Comparison of ENCODE assay signal across 8 cellular contexts in genomic region chr4:56048621-56049427, GRCh38.
DNase-seq lines count a peak whose midpoint lies in the region; ATAC-seq and TF ChIP-seq lines count a peak whose summit lies in the region.

No MANE protein-coding gene starts in this region.

- H3K9me3 Mint-ChIP-seq in activated T-helper 17 cell treated with anti-CD3 and anti-CD28 coated beads, Interleukin-2, amount 50 U/mL, for 72 hours: no peaks in the 10 kb centered on the region

- peak overlapping the region; percentile 44 for H3K4me3 Mint-ChIP-seq in activated T-helper 17 cell treated with anti-CD3 and anti-CD28 coated beads, Interleukin-2, amount 50 U/mL, for 72 hours

- no peak overlapping the region for H3K27ac Mint-ChIP-seq in activated T-helper 17 cell treated with anti-CD3 and anti-CD28 coated beads, Interleukin-2, amount 50 U/mL, for 72 hours

- no peaks in the 10 kb centered on the region for H3K36me3 Mint-ChIP-seq in activated T-helper 17 cell treated with anti-CD3 and anti-CD28 coated beads, Interleukin-2, amount 50 U/mL, for 72 hours (ENCODE audit: low read depth)

- TF ChIP-seq POLR2A in vagina (IDR thresholded peaks at IDR 0.05): no peak

- H3K36me3 ChIP-seq in neutrophil (no peaks in the 10 kb centered on the region), vagina (no peaks in the 10 kb centered on the region)

- peaks cover 16 to 17% of the 10 kb centered on the region in 2 experiments for H3K4me1 ChIP-seq in neutrophil (ENCODE audit: control insufficient read depth in 1 of 2, insufficient read depth in 1 of 2, low read depth in 1 of 2, low read length in 1 of 2)
- peaks cover 16% of the 10 kb centered on the region for H3K4me1 ChIP-seq in vagina

- peaks cover 5% of the 10 kb centered on the region for H3K4me1 Mint-ChIP-seq in activated T-helper 17 cell treated with anti-CD3 and anti-CD28 coated beads, Interleukin-2, amount 50 U/mL, for 72 hours

- H3K27ac ChIP-seq in neutrophil: no peak overlapping the region
- H3K27ac ChIP-seq in vagina: peak overlapping the region; percentile 37

- intact Hi-C loops in vagina (cut with DNase I): no loop called here

- H3K27me3 Mint-ChIP-seq in activated T-helper 17 cell treated with anti-CD3 and anti-CD28 coated beads, Interleukin-2, amount 50 U/mL, for 72 hours: peaks cover 38% of the 10 kb centered on the region

- H3K4me3 ChIP-seq in neutrophil (ENCODE audit: low read depth in 1 of 2, low read length in 1 of 2): peak overlapping the region; percentile 18 to 33
- H3K4me3 ChIP-seq in vagina: peak overlapping the region; percentile 44 to 60

- DNase-seq in DMS53 (lab: John Stamatoyannopoulos, UW): peak; percentile 83
- DNase-seq in NOMO-1 (lab: John Stamatoyannopoulos, UW; ENCODE audit: unreplicated experiment in 2 of 2): peak; percentile 29 to 52
- DNase-seq in germinal center (ENCODE audit: low spot score): peak; percentile 77
- DNase-seq in vagina (ENCODE audit: extremely low spot score in 2 of 2): no peak

- no peaks in the 10 kb centered on the region for H3K9me3 ChIP-seq in neutrophil
- H3K9me3 ChIP-seq in vagina: no peaks in the 10 kb centered on the region

- TF ChIP-seq CTCF in neutrophil (IDR thresholded peaks at IDR 0.05) (no peak), vagina (IDR thresholded peaks at IDR 0.05) (no peak)

- ATAC-seq in GM21367 (IDR thresholded peaks at IDR 0.05; ENCODE audit: unreplicated experiment): peak; percentile 96
- peak; percentile 51 for ATAC-seq in HG03575 (IDR thresholded peaks at IDR 0.05; ENCODE audit: extremely low read depth, insufficient number of reproducible peaks, low FRiP score, unreplicated experiment)
- ATAC-seq in activated T-helper 17 cell treated with anti-CD3 and anti-CD28 coated beads, Interleukin-2, amount 50 U/mL, for 72 hours (replicated peaks): peak; percentile 85

- peaks cover 56% of the 10 kb centered on the region for H3K27me3 ChIP-seq in neutrophil
- no peaks in the 10 kb centered on the region for H3K27me3 ChIP-seq in vagina

Comparison
In these comparisons a context has a peak if more than half of its experiments do, and no peak if none do; other contexts are left out.
1. DNase-seq: peak in DMS53 (single experiment), NOMO-1 (2 of 2) and germinal center (single experiment); none in vagina (0 of 2).
2. Peak in every context shown above with its lines, with median percentiles within 50 percentile points of each other: ATAC-seq.